ENCODE assay signal across 16 cellular contexts in the genomic region with DNA sequence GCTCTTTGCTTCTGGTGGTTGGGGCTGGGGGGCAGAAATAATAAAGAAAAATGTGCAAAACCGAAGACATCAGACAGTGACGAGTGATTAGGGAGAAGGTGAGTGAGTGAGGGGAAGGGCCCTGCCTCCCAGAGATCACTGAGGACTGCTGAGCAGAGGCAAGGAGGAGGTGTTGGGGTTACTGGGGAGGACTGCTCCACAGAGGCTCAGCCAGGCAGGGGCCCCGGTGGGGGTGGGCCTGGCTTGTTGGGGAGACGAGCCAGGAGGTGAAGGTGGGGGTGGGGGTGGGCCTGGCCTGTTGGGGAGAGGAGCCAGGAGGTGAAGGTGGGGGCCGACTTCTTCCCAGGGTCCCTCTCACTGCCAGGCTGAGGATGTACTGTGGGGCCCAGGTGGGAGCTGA.
"Had no signal": no experiment of that assay in that cellular context is flagged by ENCODE, and none has a peak within 500 bp of the region (broad histone marks: within the 10 kb centered on the region; RNA-seq: fewer than 3 reads in every experiment).

No MANE protein-coding gene starts in this region.

- H3K27me3 ChIP-seq: ovary, sigmoid colon had no signal

- DNase-seq: activated B cell treated with CpG ODN at 0.5 μM for 24 hours; activated CD4-positive, alpha-beta T cell treated with anti-CD3 and anti-CD28 coated beads, Interleukin-2, amount 50 U/mL, for 1 hour; activated naive CD4-positive, alpha-beta T cell treated with anti-CD3 and anti-CD28 coated beads for 36 hours; activated T-cell treated with anti-CD3 and anti-CD28 coated beads for 4 hours; left colon; naive thymus-derived CD4-positive, alpha-beta T cell; ovary; sigmoid colon; stimulated activated CD4-positive, alpha-beta T cell treated with anti-CD3 and anti-CD28 coated beads, Interleukin-1b, Interleukin-23, amount 100 ng/mL, for 48 hours had no signal

- FAIRE-seq: colon, islet of Langerhans, TTC549, urothelium cell line had no signal

- H3K27ac Mint-ChIP-seq: activated B cell treated with CpG ODN at 0.5 μM for 24 hours; activated naive CD4-positive, alpha-beta T cell treated with anti-CD3 and anti-CD28 coated beads for 36 hours; naive thymus-derived CD4-positive, alpha-beta T cell had no signal

- H3K36me3 Mint-ChIP-seq: naive thymus-derived CD4-positive, alpha-beta T cell had no signal

- H3K9me3 Mint-ChIP-seq: activated B cell treated with CpG ODN at 0.5 μM for 24 hours; activated naive CD4-positive, alpha-beta T cell treated with anti-CD3 and anti-CD28 coated beads for 36 hours; naive thymus-derived CD4-positive, alpha-beta T cell had no signal

- H3K9me3 ChIP-seq: ovary, sigmoid colon had no signal

- H3K4me3 ChIP-seq: cardiac muscle cell, lung, ovary, sigmoid colon had no signal

- ATAC-seq: esophagus mucosa; left colon; naive thymus-derived CD4-positive, alpha-beta T cell had no signal

- H3K4me3 Mint-ChIP-seq: activated naive CD4-positive, alpha-beta T cell treated with anti-CD3 and anti-CD28 coated beads for 36 hours had no signal

- H3K27ac ChIP-seq: cardiac muscle cell, ovary, sigmoid colon had no signal

- H3K36me3 ChIP-seq: cardiac muscle cell, ovary, sigmoid colon had no signal
